In the genomic region with DNA sequence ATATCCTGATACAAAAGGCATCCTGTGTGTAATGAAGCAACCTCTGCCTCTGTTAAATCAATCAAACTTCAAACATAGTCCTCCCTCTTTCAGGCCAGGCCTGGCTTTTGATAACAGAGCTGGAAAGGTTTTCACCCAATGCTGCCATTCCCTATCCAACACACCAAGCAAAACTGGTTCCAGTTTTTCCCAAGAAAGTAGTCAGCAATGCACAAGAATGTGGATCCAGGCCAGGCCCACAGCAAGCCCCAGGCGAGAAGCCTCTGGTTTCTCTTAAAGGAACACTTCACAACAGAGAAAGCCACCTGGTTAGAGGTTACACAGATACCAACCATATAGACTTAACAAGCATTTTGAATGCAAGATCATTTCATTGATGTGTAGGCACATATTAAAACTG, we compare ENCODE assay signal across 1 cellular context.
TF ChIP-seq lines count a peak whose summit lies in the region.

No MANE protein-coding gene starts in this region.

TF ChIP-seq in IMR-90, 13 proteins besides CTCF, POLR2A, EP300 and RAD21 (continued from another document):
- no peak for TF ChIP-seq BHLHE40 (IDR thresholded peaks at IDR 0.05; ENCODE audit: low read depth, low read length)
